Comparison of ENCODE assay signal across 2 cellular contexts in the genomic region with DNA sequence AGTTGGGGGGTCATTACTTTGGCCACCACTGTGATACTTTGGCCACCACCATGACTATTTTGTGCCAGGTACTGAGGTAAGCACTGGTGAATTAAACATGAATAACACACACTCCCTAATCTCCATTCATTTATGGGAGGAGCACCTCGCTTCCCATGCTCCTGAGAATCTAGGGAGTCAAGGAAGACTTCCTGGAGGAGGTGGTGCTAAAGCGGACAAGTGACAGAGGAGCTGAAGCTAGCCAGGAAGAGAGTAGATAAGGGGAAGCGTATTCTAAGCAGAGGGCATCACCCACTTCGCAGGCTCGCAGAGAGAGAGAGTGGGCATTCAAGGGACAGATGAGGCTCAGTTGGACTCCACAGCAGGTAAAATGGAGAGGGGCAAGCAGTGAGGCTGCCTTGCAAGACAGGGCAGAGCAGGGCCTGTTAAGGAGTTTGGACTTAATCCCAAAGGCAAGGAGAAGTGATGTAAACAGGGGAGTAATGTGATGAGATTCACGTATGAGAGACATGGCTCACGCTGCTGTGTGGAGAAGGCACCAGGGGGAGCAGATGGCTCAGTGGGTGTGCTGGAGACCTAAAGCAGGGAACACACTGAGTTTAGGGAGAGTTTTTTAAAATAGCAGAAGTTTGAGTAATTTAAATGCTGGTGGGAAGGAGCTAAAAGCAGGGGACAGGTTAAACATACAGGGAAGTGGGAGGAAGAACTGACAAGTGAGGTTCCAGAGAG.
TF ChIP-seq lines count a peak whose summit lies in the region.

No MANE protein-coding gene starts in this region.

TF ChIP-seq in A549, 52 proteins besides CTCF, POLR2A, EP300 and RAD21:
- TF ChIP-seq JUN (IDR thresholded peaks at IDR 0.05) (no peak), ZFP36 (IDR thresholded peaks at IDR 0.05; ENCODE audit: borderline replicate concordance, partially characterized antibody) (peak; percentile 52)
TF ChIP-seq in A549: peak in this region for 1.

TF ChIP-seq in K562, 482 proteins besides CTCF, POLR2A, EP300 and RAD21:
- TF ChIP-seq RBM17 (IDR thresholded peaks at IDR 0.05; ENCODE audit: borderline replicate concordance, low read depth, low read length) (no peak), DPF2 (IDR thresholded peaks at IDR 0.05) (no peak), TAF15 (IDR thresholded peaks at IDR 0.05; ENCODE audit: low read depth, low read length) (no peak), ZFP36 (IDR thresholded peaks at IDR 0.05; ENCODE audit: low read depth, low read length, partially characterized antibody) (peak; percentile 93)
- TF ChIP-seq, protein P1, sequence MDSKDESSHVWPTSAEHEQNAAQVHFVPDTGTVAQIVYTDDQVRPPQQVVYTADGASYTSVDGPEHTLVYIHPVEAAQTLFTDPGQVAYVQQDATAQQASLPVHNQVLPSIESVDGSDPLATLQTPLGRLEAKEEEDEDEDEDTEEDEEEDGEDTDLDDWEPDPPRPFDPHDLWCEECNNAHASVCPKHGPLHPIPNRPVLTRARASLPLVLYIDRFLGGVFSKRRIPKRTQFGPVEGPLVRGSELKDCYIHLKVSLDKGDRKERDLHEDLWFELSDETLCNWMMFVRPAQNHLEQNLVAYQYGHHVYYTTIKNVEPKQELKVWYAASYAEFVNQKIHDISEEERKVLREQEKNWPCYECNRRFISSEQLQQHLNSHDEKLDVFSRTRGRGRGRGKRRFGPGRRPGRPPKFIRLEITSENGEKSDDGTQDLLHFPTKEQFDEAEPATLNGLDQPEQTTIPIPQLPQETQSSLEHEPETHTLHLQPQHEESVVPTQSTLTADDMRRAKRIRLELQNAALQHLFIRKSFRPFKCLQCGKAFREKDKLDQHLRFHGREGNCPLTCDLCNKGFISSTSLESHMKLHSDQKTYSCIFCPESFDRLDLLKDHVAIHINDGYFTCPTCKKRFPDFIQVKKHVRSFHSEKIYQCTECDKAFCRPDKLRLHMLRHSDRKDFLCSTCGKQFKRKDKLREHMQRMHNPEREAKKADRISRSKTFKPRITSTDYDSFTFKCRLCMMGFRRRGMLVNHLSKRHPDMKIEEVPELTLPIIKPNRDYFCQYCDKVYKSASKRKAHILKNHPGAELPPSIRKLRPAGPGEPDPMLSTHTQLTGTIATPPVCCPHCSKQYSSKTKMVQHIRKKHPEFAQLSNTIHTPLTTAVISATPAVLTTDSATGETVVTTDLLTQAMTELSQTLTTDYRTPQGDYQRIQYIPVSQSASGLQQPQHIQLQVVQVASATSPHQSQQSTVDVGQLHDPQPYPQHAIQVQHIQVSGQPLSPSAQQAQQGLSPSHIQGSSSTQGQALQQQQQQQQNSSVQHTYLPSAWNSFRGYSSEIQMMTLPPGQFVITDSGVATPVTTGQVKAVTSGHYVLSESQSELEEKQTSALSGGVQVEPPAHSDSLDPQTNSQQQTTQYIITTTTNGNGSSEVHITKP (IDR thresholded peaks at IDR 0.05; ENCODE audit: partially characterized antibody): no peak
- TF ChIP-seq, protein P2, sequence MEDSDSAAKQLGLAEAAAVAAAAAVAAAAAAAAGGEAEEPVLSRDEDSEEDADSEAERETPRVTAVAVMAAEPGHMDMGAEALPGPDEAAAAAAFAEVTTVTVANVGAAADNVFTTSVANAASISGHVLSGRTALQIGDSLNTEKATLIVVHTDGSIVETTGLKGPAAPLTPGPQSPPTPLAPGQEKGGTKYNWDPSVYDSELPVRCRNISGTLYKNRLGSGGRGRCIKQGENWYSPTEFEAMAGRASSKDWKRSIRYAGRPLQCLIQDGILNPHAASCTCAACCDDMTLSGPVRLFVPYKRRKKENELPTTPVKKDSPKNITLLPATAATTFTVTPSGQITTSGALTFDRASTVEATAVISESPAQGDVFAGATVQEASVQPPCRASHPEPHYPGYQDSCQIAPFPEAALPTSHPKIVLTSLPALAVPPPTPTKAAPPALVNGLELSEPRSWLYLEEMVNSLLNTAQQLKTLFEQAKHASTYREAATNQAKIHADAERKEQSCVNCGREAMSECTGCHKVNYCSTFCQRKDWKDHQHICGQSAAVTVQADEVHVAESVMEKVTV (CRISPR knock-in tag; IDR thresholded peaks at IDR 0.05): 0 out of 2 replicates have a peak, but pooled peaks have one; percentile 10
